Comparison of ENCODE assay signal across 16 cellular contexts in genomic region chr12:115149685-115150378, GRCh38.
DNase-seq lines count a peak whose midpoint lies in the region; ATAC-seq, FAIRE-seq and TF ChIP-seq lines count a peak whose summit lies in the region.
"Had no signal": no experiment of that assay in that cellular context is flagged by ENCODE, and none has a peak within 500 bp of the region (broad histone marks: within the 10 kb centered on the region; RNA-seq: fewer than 3 reads in every experiment).

No MANE protein-coding gene starts in this region.

- H3K36me3 Mint-ChIP-seq in T-cell = no peaks in the 10 kb centered on the region
- H3K36me3 Mint-ChIP-seq: activated naive CD8-positive, alpha-beta T cell; CD4-positive, alpha-beta memory T cell; IgD-negative memory B cell; naive B cell had no signal

- no peak overlapping the region for H3K9ac ChIP-seq in GM12878 (ENCODE audit: control insufficient read depth, insufficient read depth, low read length)
- no peak overlapping the region for H3K9ac ChIP-seq in keratinocyte (ENCODE audit: control insufficient read depth, extremely low read depth, insufficient read depth, low read length)

- H3K9me1 ChIP-seq in keratinocyte (ENCODE audit: control insufficient read depth, extremely low read depth, insufficient read depth, low read length) = no peaks in the 10 kb centered on the region

- H3K27me3 Mint-ChIP-seq in T-cell = no peaks in the 10 kb centered on the region
- H3K27me3 Mint-ChIP-seq: activated naive CD8-positive, alpha-beta T cell; dendritic cell treated with granulocyte-macrophage colony-stimulating factor and Interleukin-4, amounts not matched to agents 40 ng/mL and 50 ng/mL, for 4 days; IgD-negative memory B cell; naive B cell; stimulated activated naive CD8-positive, alpha-beta T cell treated with anti-CD3 and anti-CD28 coated beads, Interleukin-15, Interleukin-2, amounts not matched to agents 100 ng/mL and 50 ng/mL, for 24 hours had no signal

- no peak for TF ChIP-seq RAD21 in GM12878 (IDR thresholded peaks at IDR 0.05; ENCODE audit: insufficient read depth, low read depth, low read length)

- no peaks in the 10 kb centered on the region for H4K20me1 ChIP-seq in GM12878 (ENCODE audit: control insufficient read depth, insufficient read depth)
- no peaks in the 10 kb centered on the region for H4K20me1 ChIP-seq in keratinocyte (ENCODE audit: control insufficient read depth, extremely low read depth, insufficient read depth, low read length)

- in situ Hi-C loops in GM12878 (cut with MboI) = no loop called here

- no peak for TF ChIP-seq POLR2A in GM12878 (IDR thresholded peaks at IDR 0.05; ENCODE audit: low read depth, low read length)

- H3K27ac Mint-ChIP-seq in T-cell = no peak overlapping the region
- H3K27ac Mint-ChIP-seq: activated naive CD8-positive, alpha-beta T cell; CD4-positive, alpha-beta memory T cell; dendritic cell treated with granulocyte-macrophage colony-stimulating factor and Interleukin-4, amounts not matched to agents 40 ng/mL and 50 ng/mL, for 4 days; IgD-negative memory B cell; stimulated activated naive CD8-positive, alpha-beta T cell treated with anti-CD3 and anti-CD28 coated beads, Interleukin-15, Interleukin-2, amounts not matched to agents 100 ng/mL and 50 ng/mL, for 24 hours had no signal

- no peak for TF ChIP-seq EP300 in GM12878 (IDR thresholded peaks at IDR 0.05; ENCODE audit: borderline replicate concordance in 1 of 2, control insufficient read depth in 1 of 2, low read depth in 2 of 2, low read length in 2 of 2)

- H3K79me2 ChIP-seq in GM12878 (ENCODE audit: control insufficient read depth, insufficient read depth, low read length) (no peaks in the 10 kb centered on the region), keratinocyte (ENCODE audit: control insufficient read depth, insufficient read depth, low read length) (no peaks in the 10 kb centered on the region)

- RAD21 ChIA-PET in GM12878 (lab: Charles Lee; ENCODE audit: unreplicated experiment) = no interaction called here

- POLR2A ChIA-PET in BJ (lab: Charles Lee) = interaction anchor here (0.6 to 1.0 kb wide), 4 partner anchors 281 to 604 kb away, joined by 3 to 5 read pairs (median 4); partner anchors contain the start of gene TBX3
- POLR2A ChIA-PET in GM12878 (lab: Charles Lee) = no interaction called here
- POLR2A ChIA-PET in T-cell (lab: Charles Lee) = no interaction called here

- TF ChIP-seq CTCF in BJ (IDR thresholded peaks at IDR 0.05; ENCODE audit: insufficient read depth, low read depth, low read length) = no peak
- no peak for TF ChIP-seq CTCF in GM12878 (IDR thresholded peaks at IDR 0.05 in 2 of 3, conservative IDR thresholded peaks at IDR 0.05 in 1 of 3; ENCODE audit: control insufficient read depth in 2 of 3, extremely low read depth in 1 of 3, insufficient read depth in 1 of 3, low read depth in 3 of 3, low read length in 3 of 3)
- TF ChIP-seq CTCF in keratinocyte (optimal IDR thresholded peaks at IDR 0.05 in 1 of 3, IDR thresholded peaks at IDR 0.05 in 1 of 3, conservative IDR thresholded peaks at IDR 0.05 in 1 of 3; ENCODE audit: extremely low read depth in 1 of 3, insufficient read depth in 2 of 3, low read length in 3 of 3) = no peak

- H3K9me3 Mint-ChIP-seq in T-cell = peaks cover 11 to 27% (median 16%) of the 10 kb centered on the region in 3 donors

- H3K27me3 ChIP-seq in BJ (ENCODE audit: control insufficient read depth, insufficient read depth, low read length) (no peaks in the 10 kb centered on the region), GM12878 (replicated peaks in 1 of 2; ENCODE audit: control insufficient read depth in 2 of 2, insufficient read depth in 2 of 2, low read length in 1 of 2) (no peaks in the 10 kb centered on the region), keratinocyte (ENCODE audit: control insufficient read depth, extremely low read depth, insufficient read depth, low read length) (no peaks in the 10 kb centered on the region)

- no peak overlapping the region for H3K4me2 ChIP-seq in GM12878 (ENCODE audit: control insufficient read depth, insufficient read depth)
- peak overlapping the region; percentile 9 for H3K4me2 ChIP-seq in keratinocyte (ENCODE audit: control insufficient read depth, extremely low read depth, insufficient read depth, low read depth, low read length)

- H3K9me3 ChIP-seq in GM12878 (replicated peaks; ENCODE audit: control insufficient read depth, insufficient read depth, low read length) = peaks cover 2% of the 10 kb centered on the region; the same call in 2 of the 3 replicates
- peaks cover 4% of the 10 kb centered on the region for H3K9me3 ChIP-seq in keratinocyte (ENCODE audit: control insufficient read depth, low read depth, low read length)

- H3K4me3 ChIP-seq in BJ (ENCODE audit: low read depth, low read length) (no peak overlapping the region), GM12878 (no peak overlapping the region), keratinocyte (ENCODE audit: control insufficient read depth in 2 of 3, extremely low read depth in 1 of 3, insufficient read depth in 2 of 3, low read depth in 1 of 3, low read length in 3 of 3) (no peak overlapping the region)

- ATAC-seq in GM12878 = no peak
- ATAC-seq in HG03045 (IDR thresholded peaks at IDR 0.05; ENCODE audit: unreplicated experiment) = no peak
- ATAC-seq in T-cell (replicated peaks in 1 of 4) = no peak
- ATAC-seq: Right ventricle myocardium inferior had no signal

- no peak for FAIRE-seq in GM12878 (lab: Jason Lieb, UNC)
- peak; percentile 91 for FAIRE-seq in keratinocyte (lab: Jason Lieb, UNC)

- SMC1A ChIA-PET in GM12878 (lab: Charles Lee; ENCODE audit: uncharacterized antibody, unreplicated experiment) = interaction anchor here (0.5 kb wide), 1 partner anchor 87 kb away, joined by 3 read pairs; no protein-coding TSS in a partner anchor

- H2AFZ ChIP-seq in GM12878 (ENCODE audit: control insufficient read depth, low read depth, low read length) (no peak overlapping the region), keratinocyte (ENCODE audit: control insufficient read depth, low read length) (peak overlapping the region; percentile 48)

- no peak overlapping the region for H3K4me3 Mint-ChIP-seq in T-cell
- H3K4me3 Mint-ChIP-seq: activated naive CD8-positive, alpha-beta T cell; CD4-positive, alpha-beta memory T cell; dendritic cell treated with granulocyte-macrophage colony-stimulating factor and Interleukin-4, amounts not matched to agents 40 ng/mL and 50 ng/mL, for 4 days; naive B cell; stimulated activated naive CD8-positive, alpha-beta T cell treated with anti-CD3 and anti-CD28 coated beads, Interleukin-15, Interleukin-2, amounts not matched to agents 100 ng/mL and 50 ng/mL, for 24 hours had no signal

- H3K36me3 ChIP-seq in BJ (ENCODE audit: control insufficient read depth, insufficient read depth, low read length) (no peaks in the 10 kb centered on the region), GM12878 (ENCODE audit: control insufficient read depth in 2 of 2, insufficient read depth in 2 of 2, low read length in 1 of 2) (no peaks in the 10 kb centered on the region), keratinocyte (ENCODE audit: control insufficient read depth in 2 of 2, extremely low read depth in 1 of 2, insufficient read depth in 2 of 2, low read length in 2 of 2) (no peaks in the 10 kb centered on the region)

- intact Hi-C loops in GM12878 (cut with micrococcal nuclease; ENCODE audit: unreplicated experiment) = no loop called here

- dilution Hi-C loops in keratinocyte (cut with MboI; ENCODE audit: extremely low pct_ligation_motif_present, low sequenced_read_pairs) = no loop called here

- no TSS peak for BruUV-seq in GM12878 (replicated peaks; lab: Mats Ljungman, UMichigan)

- 50% methylated on average over 7 of the region's 7 CpGs for WGBS in GM12878 (ENCODE audit: insufficient coverage, insufficient replicate concordance, low lambda C conversion rate, missing lambda C conversion rate)

- DNase-seq in BJ (ENCODE audit: low read depth) (peak; percentile 83), M059J (ENCODE audit: low read depth) (peak; percentile 99), GM12878 (ENCODE audit: low read depth, low spot score) (no peak), keratinocyte (ENCODE audit: low read depth, low spot score) (peak; percentile 49), T-cell (no peak)
- no peak for DNase-seq in activated CD4-positive, alpha-beta T cell treated with anti-CD3 and anti-CD28 coated beads, Interleukin-2, amount 50 U/mL, for 4 hours
- no peak for DNase-seq in activated CD8-positive, alpha-beta memory T cell treated with anti-CD3 and anti-CD28 coated beads, Interleukin-2, amount 50 U/mL, for 48 hours
- DNase-seq: CD4-positive, alpha-beta memory T cell; naive B cell; NCI-H524 treated with DMSO at 0.1 percent for 48 hours had no signal

- CTCF ChIA-PET in BJ (lab: Yijun Ruan, JAX) (interaction anchor here (0.7 to 1.5 kb wide), 4 partner anchors 12 to 466 kb away, joined by 3 to 10 read pairs (median 3); partner anchors contain the start of gene TBX3), GM12878 (lab: Yijun Ruan, JAX) (no interaction called here), T-cell (lab: Charles Lee) (no interaction called here)

- H3K4me1 ChIP-seq in GM12878 (ENCODE audit: control insufficient read depth, insufficient read depth, low read length) (no peaks in the 10 kb centered on the region), keratinocyte (ENCODE audit: control insufficient read depth, extremely low read depth, insufficient read depth, low read length) (peaks cover 22% of the 10 kb centered on the region)

- H3K27ac ChIP-seq in GM12878 (ENCODE audit: control insufficient read depth, insufficient read depth) (no peak overlapping the region), keratinocyte (ENCODE audit: control insufficient read depth, insufficient read depth, low read length) (peak overlapping the region; percentile 58)

- H3K4me1 Mint-ChIP-seq in T-cell = no peaks in the 10 kb centered on the region
- H3K4me1 Mint-ChIP-seq: CD4-positive, alpha-beta memory T cell; IgD-negative memory B cell; naive B cell had no signal

TF ChIP-seq in GM12878, 131 proteins besides CTCF, POLR2A, EP300 and RAD21:
- TF ChIP-seq GABPA (IDR thresholded peaks at IDR 0.05; ENCODE audit: low read depth) = peak; percentile 40; the same call in 1 of the 2 replicates
- no peak for TF ChIP-seq USF2 (IDR thresholded peaks at IDR 0.05; ENCODE audit: borderline replicate concordance, low read depth, low read length)

Comparison
In these comparisons a context has a peak if more than half of its experiments do, and no peak if none do; other contexts are left out.
1. DNase-seq: peak in BJ (single experiment), M059J (single experiment) and keratinocyte (single experiment); none in GM12878 (single experiment), activated CD4-positive, alpha-beta T cell treated with anti-CD3 and anti-CD28 coated beads, Interleukin-2, amount 50 U/mL, for 4 hours (0 of 2), activated CD8-positive, alpha-beta memory T cell treated with anti-CD3 and anti-CD28 coated beads, Interleukin-2, amount 50 U/mL, for 48 hours (single experiment) and T-cell (0 of 34).